In the genomic region with DNA sequence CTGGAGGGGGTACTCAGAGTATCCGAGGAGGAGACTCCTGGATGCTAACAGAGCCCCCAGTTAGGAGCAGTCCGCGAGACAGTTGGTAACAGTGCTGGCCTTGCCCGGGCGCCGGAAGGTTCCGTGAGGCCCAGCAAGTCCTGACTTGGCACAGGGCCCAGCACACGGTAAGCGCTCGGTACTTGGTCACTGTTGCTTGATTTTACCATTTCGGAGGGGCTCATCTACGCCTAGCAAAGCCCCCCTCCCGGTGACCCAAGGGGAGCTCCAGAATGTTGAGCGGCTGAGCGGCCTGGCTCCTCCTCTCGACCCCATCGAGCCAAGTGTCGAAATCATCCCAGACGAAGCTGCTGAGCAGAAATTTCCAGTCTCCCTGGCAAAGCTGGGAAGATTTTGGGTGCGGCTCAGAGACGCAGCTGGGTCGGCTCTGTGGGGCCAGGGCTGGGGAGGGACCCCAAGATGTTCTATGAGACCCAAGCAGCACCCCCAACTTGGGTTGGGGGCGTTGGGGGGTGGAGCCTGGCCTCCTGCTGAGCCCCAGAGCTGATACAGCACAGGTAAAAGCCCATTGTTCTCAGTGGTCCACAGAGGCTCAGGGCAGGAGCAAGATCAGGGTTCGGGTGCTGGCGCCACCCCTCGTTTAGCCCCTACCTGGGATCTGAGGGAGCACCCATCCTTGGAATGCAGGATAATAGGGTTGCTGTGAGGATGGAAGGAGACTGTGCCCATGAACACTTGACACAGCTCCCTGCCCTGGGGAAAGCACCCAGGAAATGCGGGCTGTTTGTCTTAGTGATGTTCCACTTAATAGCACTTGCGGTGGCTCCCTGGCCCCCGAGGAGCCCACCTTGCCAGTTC, we compare ENCODE assay signal across 1 cellular context.
TF ChIP-seq lines count a peak whose summit lies in the region.

No MANE protein-coding gene starts in this region.

TF ChIP-seq in K562, 482 proteins besides CTCF, POLR2A, EP300 and RAD21 (continued from another document and continues in another):
- TF ChIP-seq, protein P1, sequence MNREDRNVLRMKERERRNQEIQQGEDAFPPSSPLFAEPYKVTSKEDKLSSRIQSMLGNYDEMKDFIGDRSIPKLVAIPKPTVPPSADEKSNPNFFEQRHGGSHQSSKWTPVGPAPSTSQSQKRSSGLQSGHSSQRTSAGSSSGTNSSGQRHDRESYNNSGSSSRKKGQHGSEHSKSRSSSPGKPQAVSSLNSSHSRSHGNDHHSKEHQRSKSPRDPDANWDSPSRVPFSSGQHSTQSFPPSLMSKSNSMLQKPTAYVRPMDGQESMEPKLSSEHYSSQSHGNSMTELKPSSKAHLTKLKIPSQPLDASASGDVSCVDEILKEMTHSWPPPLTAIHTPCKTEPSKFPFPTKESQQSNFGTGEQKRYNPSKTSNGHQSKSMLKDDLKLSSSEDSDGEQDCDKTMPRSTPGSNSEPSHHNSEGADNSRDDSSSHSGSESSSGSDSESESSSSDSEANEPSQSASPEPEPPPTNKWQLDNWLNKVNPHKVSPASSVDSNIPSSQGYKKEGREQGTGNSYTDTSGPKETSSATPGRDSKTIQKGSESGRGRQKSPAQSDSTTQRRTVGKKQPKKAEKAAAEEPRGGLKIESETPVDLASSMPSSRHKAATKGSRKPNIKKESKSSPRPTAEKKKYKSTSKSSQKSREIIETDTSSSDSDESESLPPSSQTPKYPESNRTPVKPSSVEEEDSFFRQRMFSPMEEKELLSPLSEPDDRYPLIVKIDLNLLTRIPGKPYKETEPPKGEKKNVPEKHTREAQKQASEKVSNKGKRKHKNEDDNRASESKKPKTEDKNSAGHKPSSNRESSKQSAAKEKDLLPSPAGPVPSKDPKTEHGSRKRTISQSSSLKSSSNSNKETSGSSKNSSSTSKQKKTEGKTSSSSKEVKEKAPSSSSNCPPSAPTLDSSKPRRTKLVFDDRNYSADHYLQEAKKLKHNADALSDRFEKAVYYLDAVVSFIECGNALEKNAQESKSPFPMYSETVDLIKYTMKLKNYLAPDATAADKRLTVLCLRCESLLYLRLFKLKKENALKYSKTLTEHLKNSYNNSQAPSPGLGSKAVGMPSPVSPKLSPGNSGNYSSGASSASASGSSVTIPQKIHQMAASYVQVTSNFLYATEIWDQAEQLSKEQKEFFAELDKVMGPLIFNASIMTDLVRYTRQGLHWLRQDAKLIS (CRISPR knock-in tag; IDR thresholded peaks at IDR 0.05): no peak
- TF ChIP-seq, protein P2, sequence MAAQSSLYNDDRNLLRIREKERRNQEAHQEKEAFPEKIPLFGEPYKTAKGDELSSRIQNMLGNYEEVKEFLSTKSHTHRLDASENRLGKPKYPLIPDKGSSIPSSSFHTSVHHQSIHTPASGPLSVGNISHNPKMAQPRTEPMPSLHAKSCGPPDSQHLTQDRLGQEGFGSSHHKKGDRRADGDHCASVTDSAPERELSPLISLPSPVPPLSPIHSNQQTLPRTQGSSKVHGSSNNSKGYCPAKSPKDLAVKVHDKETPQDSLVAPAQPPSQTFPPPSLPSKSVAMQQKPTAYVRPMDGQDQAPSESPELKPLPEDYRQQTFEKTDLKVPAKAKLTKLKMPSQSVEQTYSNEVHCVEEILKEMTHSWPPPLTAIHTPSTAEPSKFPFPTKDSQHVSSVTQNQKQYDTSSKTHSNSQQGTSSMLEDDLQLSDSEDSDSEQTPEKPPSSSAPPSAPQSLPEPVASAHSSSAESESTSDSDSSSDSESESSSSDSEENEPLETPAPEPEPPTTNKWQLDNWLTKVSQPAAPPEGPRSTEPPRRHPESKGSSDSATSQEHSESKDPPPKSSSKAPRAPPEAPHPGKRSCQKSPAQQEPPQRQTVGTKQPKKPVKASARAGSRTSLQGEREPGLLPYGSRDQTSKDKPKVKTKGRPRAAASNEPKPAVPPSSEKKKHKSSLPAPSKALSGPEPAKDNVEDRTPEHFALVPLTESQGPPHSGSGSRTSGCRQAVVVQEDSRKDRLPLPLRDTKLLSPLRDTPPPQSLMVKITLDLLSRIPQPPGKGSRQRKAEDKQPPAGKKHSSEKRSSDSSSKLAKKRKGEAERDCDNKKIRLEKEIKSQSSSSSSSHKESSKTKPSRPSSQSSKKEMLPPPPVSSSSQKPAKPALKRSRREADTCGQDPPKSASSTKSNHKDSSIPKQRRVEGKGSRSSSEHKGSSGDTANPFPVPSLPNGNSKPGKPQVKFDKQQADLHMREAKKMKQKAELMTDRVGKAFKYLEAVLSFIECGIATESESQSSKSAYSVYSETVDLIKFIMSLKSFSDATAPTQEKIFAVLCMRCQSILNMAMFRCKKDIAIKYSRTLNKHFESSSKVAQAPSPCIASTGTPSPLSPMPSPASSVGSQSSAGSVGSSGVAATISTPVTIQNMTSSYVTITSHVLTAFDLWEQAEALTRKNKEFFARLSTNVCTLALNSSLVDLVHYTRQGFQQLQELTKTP (IDR thresholded peaks at IDR 0.05; ENCODE audit: low read depth in 1 of 2, partially characterized antibody in 2 of 2): no peak
- TF ChIP-seq ZBTB17 (CRISPR knock-in tag; IDR thresholded peaks at IDR 0.05): peak; percentile 71
- peak; percentile 65; the same call in 1 of the 2 replicates for TF ChIP-seq NFRKB (IDR thresholded peaks at IDR 0.05; ENCODE audit: low read depth)
- peak; percentile 39; the same call in 1 of the 2 replicates for TF ChIP-seq TFAP4 (CRISPR knock-in tag; IDR thresholded peaks at IDR 0.05; ENCODE audit: borderline replicate concordance)
- TF ChIP-seq SIN3B (IDR thresholded peaks at IDR 0.05; ENCODE audit: low read depth): no peak
- no peak for TF ChIP-seq XRCC4 (IDR thresholded peaks at IDR 0.05; ENCODE audit: extremely low read depth, insufficient read depth, insufficient read length)
- 0 out of 2 replicates have a peak, but pooled peaks have one; percentile 11 for TF ChIP-seq ZNF41 (CRISPR knock-in tag; conservative IDR thresholded peaks at IDR 0.05)
- no peak for TF ChIP-seq FOXJ2 (tag; IDR thresholded peaks at IDR 0.05)
- TF ChIP-seq RBFOX2 (IDR thresholded peaks at IDR 0.05; ENCODE audit: low read depth, low read length): peak; percentile 1; the same call in 1 of the 2 replicates
- TF ChIP-seq ZNF551 (CRISPR knock-in tag; IDR thresholded peaks at IDR 0.05): no peak
- TF ChIP-seq ATF3 (IDR thresholded peaks at IDR 0.05): no peak
- TF ChIP-seq ATF3 (CRISPR knock-in tag; conservative IDR thresholded peaks at IDR 0.05): no peak
- TF ChIP-seq IRF2 (CRISPR knock-in tag; IDR thresholded peaks at IDR 0.05): no peak
- peak; percentile 11; the same call in 1 of the 2 replicates for TF ChIP-seq SMAD4 (CRISPR knock-in tag; conservative IDR thresholded peaks at IDR 0.05)
- no peak for TF ChIP-seq ZBTB12 (CRISPR knock-in tag; IDR thresholded peaks at IDR 0.05)
- TF ChIP-seq HMG20A (CRISPR knock-in tag; conservative IDR thresholded peaks at IDR 0.05): no peak
- no peak for TF ChIP-seq ZBTB5 (IDR thresholded peaks at IDR 0.05)
- TF ChIP-seq ZFP36 (IDR thresholded peaks at IDR 0.05; ENCODE audit: low read depth, low read length, partially characterized antibody): no peak
- TF ChIP-seq HNRNPLL (IDR thresholded peaks at IDR 0.05; ENCODE audit: low read depth, low read length, poor library complexity, severe bottlenecking): no peak
- TF ChIP-seq, protein P3, sequence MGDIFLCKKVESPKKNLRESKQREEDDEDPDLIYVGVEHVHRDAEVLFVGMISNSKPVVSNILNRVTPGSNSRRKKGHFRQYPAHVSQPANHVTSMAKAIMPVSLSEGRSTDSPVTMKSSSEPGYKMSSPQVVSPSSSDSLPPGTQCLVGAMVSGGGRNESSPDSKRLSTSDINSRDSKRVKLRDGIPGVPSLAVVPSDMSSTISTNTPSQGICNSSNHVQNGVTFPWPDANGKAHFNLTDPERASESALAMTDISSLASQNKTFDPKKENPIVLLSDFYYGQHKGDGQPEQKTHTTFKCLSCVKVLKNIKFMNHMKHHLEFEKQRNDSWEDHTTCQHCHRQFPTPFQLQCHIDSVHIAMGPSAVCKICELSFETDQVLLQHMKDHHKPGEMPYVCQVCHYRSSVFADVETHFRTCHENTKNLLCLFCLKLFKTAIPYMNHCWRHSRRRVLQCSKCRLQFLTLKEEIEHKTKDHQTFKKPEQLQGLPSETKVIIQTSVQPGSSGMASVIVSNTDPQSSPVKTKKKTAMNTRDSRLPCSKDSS (IDR thresholded peaks at IDR 0.05; ENCODE audit: low read depth, partially characterized antibody): no peak
- TF ChIP-seq, protein P4, sequence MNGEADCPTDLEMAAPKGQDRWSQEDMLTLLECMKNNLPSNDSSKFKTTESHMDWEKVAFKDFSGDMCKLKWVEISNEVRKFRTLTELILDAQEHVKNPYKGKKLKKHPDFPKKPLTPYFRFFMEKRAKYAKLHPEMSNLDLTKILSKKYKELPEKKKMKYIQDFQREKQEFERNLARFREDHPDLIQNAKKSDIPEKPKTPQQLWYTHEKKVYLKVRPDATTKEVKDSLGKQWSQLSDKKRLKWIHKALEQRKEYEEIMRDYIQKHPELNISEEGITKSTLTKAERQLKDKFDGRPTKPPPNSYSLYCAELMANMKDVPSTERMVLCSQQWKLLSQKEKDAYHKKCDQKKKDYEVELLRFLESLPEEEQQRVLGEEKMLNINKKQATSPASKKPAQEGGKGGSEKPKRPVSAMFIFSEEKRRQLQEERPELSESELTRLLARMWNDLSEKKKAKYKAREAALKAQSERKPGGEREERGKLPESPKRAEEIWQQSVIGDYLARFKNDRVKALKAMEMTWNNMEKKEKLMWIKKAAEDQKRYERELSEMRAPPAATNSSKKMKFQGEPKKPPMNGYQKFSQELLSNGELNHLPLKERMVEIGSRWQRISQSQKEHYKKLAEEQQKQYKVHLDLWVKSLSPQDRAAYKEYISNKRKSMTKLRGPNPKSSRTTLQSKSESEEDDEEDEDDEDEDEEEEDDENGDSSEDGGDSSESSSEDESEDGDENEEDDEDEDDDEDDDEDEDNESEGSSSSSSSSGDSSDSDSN (IDR thresholded peaks at IDR 0.05; ENCODE audit: borderline replicate concordance in 1 of 2, low read depth in 2 of 2, low read length in 2 of 2): no peak
- no peak for TF ChIP-seq SAFB (IDR thresholded peaks at IDR 0.05; ENCODE audit: borderline replicate concordance, low read depth, low read length)
- TF ChIP-seq RERE (CRISPR knock-in tag; IDR thresholded peaks at IDR 0.05; ENCODE audit: borderline replicate concordance): no peak
- TF ChIP-seq TBL1XR1 (IDR thresholded peaks at IDR 0.05; ENCODE audit: low read length in 2 of 2): no peak
